ENCODE assay signal across 2 cellular contexts in the genomic region with DNA sequence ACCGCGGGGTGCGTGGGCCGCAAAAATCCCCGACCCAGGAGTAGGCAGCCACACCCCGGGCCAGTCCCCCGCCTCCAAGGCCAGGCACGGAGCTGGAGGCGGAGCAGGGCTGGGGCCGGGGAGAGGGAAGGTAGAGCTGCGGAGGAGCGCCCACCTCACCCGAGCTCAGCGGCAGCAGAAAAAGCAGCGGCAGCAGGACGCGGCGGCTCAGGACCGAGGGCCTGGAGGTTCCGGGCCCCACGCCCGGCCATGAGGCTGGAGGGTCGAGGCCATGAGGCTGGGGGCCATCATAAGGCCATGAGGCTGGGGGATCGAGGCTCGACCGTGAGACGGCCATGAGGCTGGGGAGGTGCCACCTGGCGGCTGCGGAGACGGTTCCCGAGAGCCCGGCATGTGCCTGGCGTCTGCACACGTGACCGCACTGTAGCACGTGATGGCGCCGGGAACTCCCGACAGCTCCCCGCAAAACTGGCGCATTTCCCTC.
A peak's percentile ranks its signal among the peaks of the same experiment; 100 is the strongest.
TF ChIP-seq lines count a peak whose summit lies in the region.

No MANE protein-coding gene starts in this region.

TF ChIP-seq in WTC11, 78 proteins besides CTCF, POLR2A, EP300 and RAD21:
- TF ChIP-seq ZNF138 (CRISPR knock-in tag; conservative IDR thresholded peaks at IDR 0.05) (no peak), ZBTB21 (CRISPR knock-in tag; IDR thresholded peaks at IDR 0.05; ENCODE audit: borderline replicate concordance) (no peak)

TF ChIP-seq in H1, 55 proteins besides CTCF, POLR2A, EP300 and RAD21:
- TF ChIP-seq CHD2 (IDR thresholded peaks at IDR 0.05; ENCODE audit: low read length): no peak
- TF ChIP-seq, protein P1, sequence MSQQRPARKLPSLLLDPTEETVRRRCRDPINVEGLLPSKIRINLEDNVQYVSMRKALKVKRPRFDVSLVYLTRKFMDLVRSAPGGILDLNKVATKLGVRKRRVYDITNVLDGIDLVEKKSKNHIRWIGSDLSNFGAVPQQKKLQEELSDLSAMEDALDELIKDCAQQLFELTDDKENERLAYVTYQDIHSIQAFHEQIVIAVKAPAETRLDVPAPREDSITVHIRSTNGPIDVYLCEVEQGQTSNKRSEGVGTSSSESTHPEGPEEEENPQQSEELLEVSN (IDR thresholded peaks at IDR 0.05): peak; percentile 19; the same call in 1 of the 2 replicates
